Comparison of ENCODE assay signal across 23 cellular contexts in the genomic region with DNA sequence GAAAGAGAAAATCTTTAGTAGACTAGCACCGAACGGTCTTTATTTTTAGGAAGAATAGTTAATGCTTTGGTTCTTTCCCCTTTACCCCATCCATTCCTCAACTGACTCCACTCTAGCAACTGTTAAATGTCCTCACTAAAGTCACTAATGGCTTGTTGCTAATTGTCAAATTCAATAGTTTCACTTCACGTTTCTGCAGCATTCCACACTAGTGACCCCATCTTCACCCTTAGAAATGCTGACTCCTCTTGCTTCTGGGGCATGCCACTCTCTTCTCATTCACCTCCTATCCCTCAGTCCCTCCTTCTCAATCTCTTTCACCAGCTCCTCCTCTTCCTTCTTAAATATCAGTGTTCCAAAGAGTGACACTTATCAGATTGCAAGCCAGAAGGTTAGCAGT. TPM values are rescaled to one million over a fixed set of nuclear protein-coding genes. Genes with fewer than 3 reads are reported as not detected.
"Had no signal": no experiment of that assay in that cellular context is flagged by ENCODE, and none has a peak within 500 bp of the region (broad histone marks: within the 10 kb centered on the region; RNA-seq: fewer than 3 reads in every experiment).

No MANE protein-coding gene starts in this region.

- H3K4me3 ChIP-seq: esophagus muscularis mucosa, gastrocnemius medialis, heart right ventricle, psoas muscle, spleen, stomach, vagina had no signal

- H3K27ac ChIP-seq: epithelial cell of prostate, esophagus muscularis mucosa, gastrocnemius medialis, heart right ventricle, parathyroid adenoma, psoas muscle, spleen, stomach, vagina had no signal

- H3K79me2 ChIP-seq: parathyroid adenoma had no signal

- H2AFZ ChIP-seq: parathyroid adenoma had no signal

- FAIRE-seq: islet of Langerhans had no signal

- H3K27me3 ChIP-seq: vagina had no signal

- H3K9me3 ChIP-seq: esophagus muscularis mucosa, gastrocnemius medialis, psoas muscle, vagina had no signal

- H3K4me1 ChIP-seq: esophagus muscularis mucosa, gastrocnemius medialis, heart right ventricle, parathyroid adenoma, psoas muscle, spleen, stomach, vagina had no signal

- ATAC-seq: effector memory CD8-positive, alpha-beta T cell; gastrocnemius medialis; heart right ventricle; naive thymus-derived CD4-positive, alpha-beta T cell; psoas muscle; sciatic nerve; stimulated activated naive B cell treated with anti-CD40 and anti-IgM and Interleukin-4, amounts not matched to agents 10 μg/mL and 1 μg/mL and 100 μg/mL, for 72 hours had no signal

- H3K9ac ChIP-seq: parathyroid adenoma had no signal

- H3K36me3 ChIP-seq: esophagus muscularis mucosa, gastrocnemius medialis, heart right ventricle, spleen, stomach, vagina had no signal

- DNase-seq: effector memory CD8-positive, alpha-beta T cell; gastrocnemius medialis; heart right ventricle; hypothalamus; kidney glomerular epithelial cell; naive thymus-derived CD4-positive, alpha-beta T cell; nephron progenitor cell; psoas muscle; retina; spleen; stimulated activated CD4-positive, alpha-beta T cell treated with anti-CD3 and anti-CD28 coated beads, Interleukin-2, amount 100 ng/mL, for 24 hours; stimulated activated CD4-positive, alpha-beta T cell treated with anti-CD3 and anti-CD28 coated beads, Interleukin-4, amount 100 ng/mL, for 4 hours; stimulated activated naive B cell treated with anti-CD40 and anti-IgM and Interleukin-4, amounts not matched to agents 10 μg/mL and 1 μg/mL and 100 μg/mL, for 72 hours; stomach had no signal

RNA-seq across cellular contexts. Expression of a gene that starts 19.4 kb away (rescaled TPM):
- total RNA-seq: fibroblast of villous mesenchyme; naive thymus-derived CD4-positive, alpha-beta T cell had no signal
- polyA plus RNA-seq: naive thymus-derived CD4-positive, alpha-beta T cell had no signal

RNA-seq across cellular contexts. Expression of a gene that starts 52.6 kb away (rescaled TPM):
- total RNA-seq: fibroblast of villous mesenchyme; lung microvascular endothelial cell; mononuclear cell; naive thymus-derived CD4-positive, alpha-beta T cell had no signal
- polyA plus RNA-seq: naive thymus-derived CD4-positive, alpha-beta T cell had no signal
